12 cellular contexts compared by ENCODE assay signal in the genomic region with DNA sequence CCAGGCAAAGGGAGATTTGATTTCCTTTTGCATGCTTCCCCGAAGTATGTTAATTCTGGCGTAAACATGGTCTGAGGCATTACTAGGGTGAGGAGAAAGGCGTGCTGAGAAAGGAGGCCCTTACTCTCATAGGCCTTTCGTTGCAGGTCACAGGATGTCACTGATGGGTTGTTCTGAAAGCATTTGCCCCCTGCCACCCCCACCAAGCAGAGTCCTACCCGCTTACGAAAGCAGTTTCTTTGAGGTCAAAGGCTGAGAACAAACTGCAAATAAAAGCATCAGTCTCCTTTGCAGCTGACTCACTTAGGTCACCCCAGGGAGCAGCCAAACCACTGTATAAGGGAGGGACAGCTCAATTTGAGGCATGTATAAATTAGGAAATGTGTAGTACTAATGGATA. TPM values are rescaled to one million over a fixed set of nuclear protein-coding genes. Genes with fewer than 3 reads are reported as not detected.
DNase-seq lines count a peak whose midpoint lies in the region; TF ChIP-seq lines count a peak whose summit lies in the region.
"Had no signal": no experiment of that assay in that cellular context is flagged by ENCODE, and none has a peak within 500 bp of the region (broad histone marks: within the 10 kb centered on the region; RNA-seq: fewer than 3 reads in every experiment).

No MANE protein-coding gene starts in this region.

- no peak for TF ChIP-seq CTCF in fibroblast of lung (conservative IDR thresholded peaks at IDR 0.05 in 1 of 2, IDR thresholded peaks at IDR 0.05 in 1 of 2; ENCODE audit: low read depth in 1 of 2, low read length in 2 of 2)
- TF ChIP-seq CTCF in suprapubic skin (IDR thresholded peaks at IDR 0.05), result no peak
- no peak for TF ChIP-seq CTCF in GM10266 (IDR thresholded peaks at IDR 0.05; ENCODE audit: control insufficient read depth, insufficient read depth, low read depth, missing control alignments)

- DNase-seq in NT2/D1 (ENCODE audit: low read depth, low spot score) (peak; percentile 25), fibroblast of lung (ENCODE audit: low read depth in 2 of 2) (peak; percentile 88 to 94), suprapubic skin (ENCODE audit: low spot score in 2 of 2) (no peak), OCI-M1 (lab: John Stamatoyannopoulos, UW) (no peak), erythroblast (lab: John Stamatoyannopoulos, UW) (no peak), GM10266 (ENCODE audit: extremely low spot score) (no peak)
- DNase-seq in activated T-cell treated with anti-CD3 and anti-CD28 coated beads, Interleukin-2, amount 50 U/mL, for 24 hours, result no peak
- DNase-seq: H7, NCI-H2107 had no signal

- H3K36me3 ChIP-seq in NT2/D1 (ENCODE audit: insufficient read depth, insufficient read length, low read length) (no peaks in the 10 kb centered on the region), fibroblast of lung (ENCODE audit: control insufficient read depth, insufficient read depth, low read length) (no peaks in the 10 kb centered on the region), muscle layer of duodenum (ENCODE audit: control insufficient read depth in 1 of 2, insufficient read depth in 2 of 2, low read length in 2 of 2) (no peaks in the 10 kb centered on the region), suprapubic skin (no peaks in the 10 kb centered on the region)
- H3K36me3 ChIP-seq: BLaER1 treated with 17β-estradiol and CSF1 and Interleukin-3, amounts not matched to agents 10 nM and 100 nM had no signal

- H3K36me3 Mint-ChIP-seq in activated T-cell treated with anti-CD3 and anti-CD28 coated beads, Interleukin-2, amount 50 U/mL, for 24 hours (ENCODE audit: low read depth), result no peaks in the 10 kb centered on the region

- no peaks in the 10 kb centered on the region for H3K27me3 ChIP-seq in NT2/D1 (ENCODE audit: insufficient read depth, insufficient read length)
- H3K27me3 ChIP-seq in fibroblast of lung (ENCODE audit: control insufficient read depth, insufficient read depth, low read length), result no peaks in the 10 kb centered on the region
- no peaks in the 10 kb centered on the region for H3K27me3 ChIP-seq in muscle layer of duodenum (ENCODE audit: low read depth, low read length)
- no peaks in the 10 kb centered on the region for H3K27me3 ChIP-seq in suprapubic skin
- H3K27me3 ChIP-seq: BLaER1 treated with 17β-estradiol and CSF1 and Interleukin-3, amounts not matched to agents 10 nM and 100 nM had no signal

- H3K79me2 ChIP-seq in fibroblast of lung (ENCODE audit: control insufficient read depth, insufficient read depth, low read length), result no peaks in the 10 kb centered on the region

- TF ChIP-seq POLR2A in suprapubic skin (IDR thresholded peaks at IDR 0.05), result no peak
- TF ChIP-seq POLR2A in erythroblast (IDR thresholded peaks at IDR 0.05; ENCODE audit: low read length), result no peak

- no peak overlapping the region for H3K4me3 Mint-ChIP-seq in activated T-cell treated with anti-CD3 and anti-CD28 coated beads, Interleukin-2, amount 50 U/mL, for 24 hours

- H3K9ac ChIP-seq in NT2/D1 (ENCODE audit: insufficient read length, low read depth) (no peak overlapping the region), fibroblast of lung (ENCODE audit: insufficient read depth, low read length) (peak overlapping the region; percentile 62)
- H3K9ac ChIP-seq: BLaER1 treated with 17β-estradiol and CSF1 and Interleukin-3, amounts not matched to agents 10 nM and 100 nM; KMS-11 had no signal

- no peak overlapping the region for H3K27ac Mint-ChIP-seq in activated T-cell treated with anti-CD3 and anti-CD28 coated beads, Interleukin-2, amount 50 U/mL, for 24 hours

- no peaks in the 10 kb centered on the region for H3K27me3 Mint-ChIP-seq in activated T-cell treated with anti-CD3 and anti-CD28 coated beads, Interleukin-2, amount 50 U/mL, for 24 hours

- H2AFZ ChIP-seq in fibroblast of lung (ENCODE audit: low read length), result no peak overlapping the region

- H3K4me1 ChIP-seq in NT2/D1 (ENCODE audit: insufficient read depth, insufficient read length) (no peaks in the 10 kb centered on the region), fibroblast of lung (ENCODE audit: control insufficient read depth, extremely low read depth, insufficient read depth, low read length) (peaks cover 13% of the 10 kb centered on the region), muscle layer of duodenum (ENCODE audit: control insufficient read depth in 1 of 2, insufficient read depth in 2 of 2, low read length in 2 of 2) (peaks cover 0 to 13% of the 10 kb centered on the region in 2 donors), suprapubic skin (peaks cover 7% of the 10 kb centered on the region)

- TF ChIP-seq EP300 in suprapubic skin (IDR thresholded peaks at IDR 0.05), result no peak

- H3K27ac ChIP-seq in fibroblast of lung (ENCODE audit: insufficient read depth, low read length) (peak overlapping the region; percentile 87), muscle layer of duodenum (ENCODE audit: low read length) (peak overlapping the region; percentile 6), suprapubic skin (peak overlapping the region; percentile 1)
- H3K27ac ChIP-seq: BLaER1 treated with 17β-estradiol and CSF1 and Interleukin-3, amounts not matched to agents 10 nM and 100 nM; KMS-11 had no signal

- peak overlapping the region; percentile 49 for H3K4me2 ChIP-seq in fibroblast of lung (ENCODE audit: extremely low read depth, insufficient read depth, low read length)
- H3K4me2 ChIP-seq: KMS-11 had no signal

- no peak overlapping the region for H3K4me3 ChIP-seq in NT2/D1 (ENCODE audit: insufficient read length, low read depth)
- H3K4me3 ChIP-seq in fibroblast of lung (replicated peaks in 1 of 4; ENCODE audit: control extremely low read depth in 1 of 4, insufficient read depth in 1 of 4, low read depth in 3 of 4, low read length in 4 of 4), result no peak overlapping the region
- no peak overlapping the region for H3K4me3 ChIP-seq in muscle layer of duodenum (ENCODE audit: low read depth in 1 of 2, low read length in 2 of 2)
- no peak overlapping the region for H3K4me3 ChIP-seq in suprapubic skin
- H3K4me3 ChIP-seq: BLaER1 treated with 17β-estradiol and CSF1 and Interleukin-3, amounts not matched to agents 10 nM and 100 nM had no signal

- WGBS in suprapubic skin, result 88% methylated on average over 6 of the region's 6 CpGs

- no peaks in the 10 kb centered on the region for H3K4me1 Mint-ChIP-seq in activated T-cell treated with anti-CD3 and anti-CD28 coated beads, Interleukin-2, amount 50 U/mL, for 24 hours (ENCODE audit: low read depth)

- H3K9me3 ChIP-seq in NT2/D1 (ENCODE audit: insufficient read depth, low read length) (no peaks in the 10 kb centered on the region), fibroblast of lung (ENCODE audit: control insufficient read depth, insufficient read depth, low read depth, low read length) (no peaks in the 10 kb centered on the region), muscle layer of duodenum (ENCODE audit: control insufficient read depth in 1 of 2, low read length in 2 of 2) (no peaks in the 10 kb centered on the region), suprapubic skin (no peaks in the 10 kb centered on the region)

- no peaks in the 10 kb centered on the region for H3K9me3 Mint-ChIP-seq in activated T-cell treated with anti-CD3 and anti-CD28 coated beads, Interleukin-2, amount 50 U/mL, for 24 hours

- no peaks in the 10 kb centered on the region for H4K20me1 ChIP-seq in fibroblast of lung (ENCODE audit: control insufficient read depth, extremely low read depth, insufficient read depth, low read length)
- H4K20me1 ChIP-seq: BLaER1 treated with 17β-estradiol and CSF1 and Interleukin-3, amounts not matched to agents 10 nM and 100 nM had no signal

RNA-seq across cellular contexts. Expression of a gene that starts 57.1 kb away (rescaled TPM):
- total RNA-seq in fibroblast of lung, result 19.0 and 25.8 TPM in 2 replicates
- 24.0 and 29.7 TPM in 2 replicates for polyA plus RNA-seq in fibroblast of lung
- 13.7 and 16.8 TPM in 2 replicates for polyA plus RNA-seq in fibroblast of lung (2012)
- 1.6 TPM in 1 of 2 replicates, not detected in the other for polyA minus RNA-seq in fibroblast of lung (ENCODE audit: low replicate concordance)
- total RNA-seq in suprapubic skin, result 10 to 100 TPM in 3 of 4 donors, 1 to 10 TPM in 1; 9.8 to 13.3 (median 12.5) TPM

Comparison
In these comparisons a context has a peak if more than half of its experiments do, and no peak if none do; other contexts are left out.
1. DNase-seq: peak in NT2/D1 (single experiment) and fibroblast of lung (2 of 2); none in suprapubic skin (0 of 2), OCI-M1 (single experiment), erythroblast (0 of 2), activated T-cell treated with anti-CD3 and anti-CD28 coated beads, Interleukin-2, amount 50 U/mL, for 24 hours (single experiment) and GM10266 (single experiment).
2. H3K27ac ChIP-seq: peak in every context shown above with its lines; median percentile 87 in fibroblast of lung; 6 in muscle layer of duodenum; 1 in suprapubic skin.